In genomic region chr2:39094717-39095363, GRCh38 we compare ENCODE assay signal across 8 cellular contexts. TPM values are rescaled to one million over a fixed set of nuclear protein-coding genes. Genes with fewer than 3 reads are reported as not detected.
DNase-seq lines count a peak whose midpoint lies in the region; ATAC-seq, FAIRE-seq and TF ChIP-seq lines count a peak whose summit lies in the region.

No MANE protein-coding gene starts in this region.

- no peaks in the 10 kb centered on the region for H4K20me1 ChIP-seq in GM12878 (ENCODE audit: control insufficient read depth, insufficient read depth)

- POLR2A ChIA-PET in GM12878 (lab: Charles Lee), result interaction anchor here (0.6 to 5.8 kb wide), 3 partner anchors 20 to 29 kb away, joined by 3 to 30 read pairs (median 4); partner anchors contain the start of gene SOS1

- TF ChIP-seq POLR2A in GM12878 (IDR thresholded peaks at IDR 0.05; ENCODE audit: low read depth, low read length), result no peak

- DNase-seq in CD4-positive, CD25-positive, alpha-beta regulatory T cell, result peak in 1 of 3 donors; percentile 60
- peak; percentile 71 for DNase-seq in GM12878 (ENCODE audit: low read depth, low spot score)
- no peak for DNase-seq in glutamatergic neuron
- no peak for DNase-seq in nephron progenitor cell
- DNase-seq in stimulated activated CD4-positive, alpha-beta T cell treated with anti-CD3 and anti-CD28 coated beads, Interleukin-2, amount 100 ng/mL, for 24 hours, result no peak
- DNase-seq in DMS79 treated with DMSO at 0.1 percent for 48 hours (lab: John Stamatoyannopoulos, UW), result no peak

- 0 out of 4 replicates have a peak, but pooled peaks of 1 of the 2 experiments have one; percentile 30 for TF ChIP-seq EP300 in GM12878 (IDR thresholded peaks at IDR 0.05; ENCODE audit: borderline replicate concordance in 1 of 2, control insufficient read depth in 1 of 2, low read depth in 2 of 2, low read length in 2 of 2)

- H3K4me1 Mint-ChIP-seq in CD4-positive, CD25-positive, alpha-beta regulatory T cell, result peaks cover 32 to 68% (median 57%) of the 10 kb centered on the region in 4 donors
- H3K4me1 Mint-ChIP-seq in glutamatergic neuron (ENCODE audit: low read depth, unreplicated experiment) (no peaks in the 10 kb centered on the region), nephron progenitor cell (peaks cover 18% of the 10 kb centered on the region)

- WGBS in GM12878 (ENCODE audit: insufficient coverage, insufficient replicate concordance, low lambda C conversion rate, missing lambda C conversion rate), result 0% methylated on average over 1 of the region's 1 CpG

- peak in 1 of 2 donors; percentile 26 for ATAC-seq in CD4-positive, CD25-positive, alpha-beta regulatory T cell (ENCODE audit: low read depth in 2 of 2)
- ATAC-seq in GM19463 (IDR thresholded peaks at IDR 0.05; ENCODE audit: unreplicated experiment) (peak; percentile 82), HG03342 (IDR thresholded peaks at IDR 0.05; ENCODE audit: unreplicated experiment) (peak; percentile 79), GM12878 (peak; percentile 76)

- H3K27me3 ChIP-seq in CD4-positive, CD25-positive, alpha-beta regulatory T cell (ENCODE audit: control insufficient read depth, insufficient read depth, low read length), result no peaks in the 10 kb centered on the region
- no peaks in the 10 kb centered on the region for H3K27me3 ChIP-seq in GM12878 (replicated peaks in 1 of 2; ENCODE audit: control insufficient read depth in 2 of 2, insufficient read depth in 2 of 2, low read length in 1 of 2)

- RAD21 ChIA-PET in GM12878 (lab: Charles Lee; ENCODE audit: unreplicated experiment), result interaction anchor here (0.7 to 2.7 kb wide), 3 partner anchors 23 to 26 kb away, joined by 3 to 11 read pairs (median 4); partner anchors contain the start of gene SOS1

- in situ Hi-C loops in GM12878 (cut with MboI), result no loop called here

- no peak overlapping the region for H3K27ac ChIP-seq in CD4-positive, CD25-positive, alpha-beta regulatory T cell (ENCODE audit: insufficient read depth, low read length, poor library complexity, severe bottlenecking)
- H3K27ac ChIP-seq in GM12878 (ENCODE audit: control insufficient read depth, insufficient read depth), result peak overlapping the region; percentile 77

- peaks cover 19% of the 10 kb centered on the region for H3K4me1 ChIP-seq in CD4-positive, CD25-positive, alpha-beta regulatory T cell (ENCODE audit: control insufficient read depth, insufficient read depth, low read length, poor library complexity, severe bottlenecking)
- peaks cover 38% of the 10 kb centered on the region for H3K4me1 ChIP-seq in GM12878 (ENCODE audit: control insufficient read depth, insufficient read depth, low read length)

- no peak overlapping the region for H3K9ac ChIP-seq in GM12878 (ENCODE audit: control insufficient read depth, insufficient read depth, low read length)

- CTCF ChIA-PET in GM12878 (lab: Yijun Ruan, JAX), result interaction anchor here (0.8 to 4.8 kb wide), 7 partner anchors 14 to 133 kb away, joined by 3 to 28 read pairs (median 4); partner anchors contain the start of gene SOS1

- no TSS peak for BruUV-seq in GM12878 (replicated peaks; lab: Mats Ljungman, UMichigan)

- TF ChIP-seq CTCF in GM12878 (IDR thresholded peaks at IDR 0.05 in 2 of 3, conservative IDR thresholded peaks at IDR 0.05 in 1 of 3; ENCODE audit: control insufficient read depth in 2 of 3, extremely low read depth in 1 of 3, insufficient read depth in 1 of 3, low read depth in 3 of 3, low read length in 3 of 3) (no peak), glutamatergic neuron (IDR thresholded peaks at IDR 0.05; ENCODE audit: partially characterized antibody, unreplicated experiment) (no peak), nephron progenitor cell (IDR thresholded peaks at IDR 0.05) (no peak)

- peak overlapping the region in 2 of 4 donors; percentile 37 to 58 for H3K4me3 Mint-ChIP-seq in CD4-positive, CD25-positive, alpha-beta regulatory T cell
- H3K4me3 Mint-ChIP-seq in glutamatergic neuron (ENCODE audit: unreplicated experiment), result no peak overlapping the region
- H3K4me3 Mint-ChIP-seq in nephron progenitor cell, result no peak overlapping the region

- H3K27ac Mint-ChIP-seq in CD4-positive, CD25-positive, alpha-beta regulatory T cell, result peak overlapping the region; percentile 1 to 7 (median 6)
- H3K27ac Mint-ChIP-seq in glutamatergic neuron (ENCODE audit: unreplicated experiment) (no peak overlapping the region), nephron progenitor cell (no peak overlapping the region)

- peaks cover 5% of the 10 kb centered on the region for H3K36me3 ChIP-seq in CD4-positive, CD25-positive, alpha-beta regulatory T cell (ENCODE audit: control insufficient read depth, insufficient read depth, low read length)
- H3K36me3 ChIP-seq in GM12878 (ENCODE audit: control insufficient read depth in 2 of 2, insufficient read depth in 2 of 2, low read length in 1 of 2), result peaks cover 0 to 5% of the 10 kb centered on the region in 2 experiments; a peak in 2 of 4 replicates

- peak; percentile 82 for FAIRE-seq in GM12878 (lab: Jason Lieb, UNC)

- no peaks in the 10 kb centered on the region for H3K27me3 Mint-ChIP-seq in CD4-positive, CD25-positive, alpha-beta regulatory T cell
- no peaks in the 10 kb centered on the region for H3K27me3 Mint-ChIP-seq in glutamatergic neuron (ENCODE audit: unreplicated experiment)
- no peaks in the 10 kb centered on the region for H3K27me3 Mint-ChIP-seq in nephron progenitor cell (ENCODE audit: low read depth, poor library complexity)

- H3K36me3 Mint-ChIP-seq in CD4-positive, CD25-positive, alpha-beta regulatory T cell, result peaks cover 23% of the 10 kb centered on the region
- H3K36me3 Mint-ChIP-seq in glutamatergic neuron (ENCODE audit: unreplicated experiment) (no peaks in the 10 kb centered on the region), nephron progenitor cell (ENCODE audit: low read depth) (peaks cover 45% of the 10 kb centered on the region)

- SMC1A ChIA-PET in GM12878 (lab: Charles Lee; ENCODE audit: uncharacterized antibody, unreplicated experiment), result interaction anchor here (0.6 to 4.7 kb wide), 11 partner anchors 10 to 135 kb away, joined by 3 to 47 read pairs (median 5); partner anchors contain the start of gene SOS1

- peak overlapping the region; percentile 67 for H3K4me2 ChIP-seq in GM12878 (ENCODE audit: control insufficient read depth, insufficient read depth)

- H3K9me3 Mint-ChIP-seq in CD4-positive, CD25-positive, alpha-beta regulatory T cell, result no peaks in the 10 kb centered on the region
- H3K9me3 Mint-ChIP-seq in glutamatergic neuron (ENCODE audit: unreplicated experiment) (no peaks in the 10 kb centered on the region), nephron progenitor cell (peaks cover 12% of the 10 kb centered on the region)

- H3K9me3 ChIP-seq in CD4-positive, CD25-positive, alpha-beta regulatory T cell (ENCODE audit: control insufficient read depth in 2 of 2, low read length in 2 of 2), result no peaks in the 10 kb centered on the region
- H3K9me3 ChIP-seq in GM12878 (replicated peaks; ENCODE audit: control insufficient read depth, insufficient read depth, low read length), result no peaks in the 10 kb centered on the region; the same call in 2 of the 3 replicates

- peak overlapping the region; percentile 4 for H3K4me3 ChIP-seq in CD4-positive, CD25-positive, alpha-beta regulatory T cell (ENCODE audit: low read depth, low read length)
- H3K4me3 ChIP-seq in GM12878, result peak overlapping the region; percentile 22; the same call in 1 of the 2 replicates

- H2AFZ ChIP-seq in GM12878 (ENCODE audit: control insufficient read depth, low read depth, low read length), result no peak overlapping the region

- intact Hi-C loops in GM12878 (cut with micrococcal nuclease; ENCODE audit: unreplicated experiment), result no loop called here

- peaks cover 45% of the 10 kb centered on the region for H3K79me2 ChIP-seq in GM12878 (ENCODE audit: control insufficient read depth, insufficient read depth, low read length)

- no peak for TF ChIP-seq RAD21 in GM12878 (IDR thresholded peaks at IDR 0.05; ENCODE audit: insufficient read depth, low read depth, low read length)

TF ChIP-seq in GM12878, 131 proteins besides CTCF, POLR2A, EP300 and RAD21 (continues in another document):
- no peak for TF ChIP-seq MEF2B (IDR thresholded peaks at IDR 0.05; ENCODE audit: partially characterized antibody, poor library complexity, severe bottlenecking)
- 0 out of 2 replicates have a peak, but pooled peaks have one; percentile 14 for TF ChIP-seq TCF3 (IDR thresholded peaks at IDR 0.05; ENCODE audit: borderline replicate concordance, insufficient read depth, low read depth, low read length)
- TF ChIP-seq RELB (IDR thresholded peaks at IDR 0.05; ENCODE audit: low read depth), result no peak

RNA-seq across cellular contexts. Expression of gene SOS1, which starts 26.0 kb away (rescaled TPM):
- total RNA-seq in CD4-positive, CD25-positive, alpha-beta regulatory T cell, result 50.4 TPM
- 10 to 100 TPM in 3 of 4 donors, 1 to 10 TPM in 1; 5.5 to 15.2 (median 11.9) TPM for polyA plus RNA-seq in CD4-positive, CD25-positive, alpha-beta regulatory T cell
- total RNA-seq in GM12878 (2013; cell fraction: nucleolus; rRNA removed), result 108 TPM in 2 replicates
- total RNA-seq in GM12878 (2014; rRNA removed) (6.9 and 8.6 TPM in 2 replicates), GM12878 (2014; rRNA removed; fragmentation: Illumina TruSeq; extraction: Trizol) (12.7 and 13.2 TPM in 2 replicates), GM12878 (2021) (14.5 and 16.1 TPM in 2 replicates), glutamatergic neuron (ENCODE audit: unreplicated experiment) (39.0 TPM)
- 2.0 TPM for polyA plus RNA-seq in GM12878 (2011; ENCODE audit: low read depth)
- polyA plus RNA-seq in GM12878 (2011; rRNA removed) (19.6 and 24.1 TPM in 2 replicates), GM12878 (2014; fragmentation: Illumina TruSeq; extraction: Trizol) (16.4 and 23.6 TPM in 2 replicates), GM12878 (2014; fragmentation: Nextera tagmentation; extraction: Ambion mirVana) (1 to 10 TPM; 2.1 TPM), GM12878 (2014; rRNA removed) (7.2 and 8.5 TPM in 2 replicates), GM12878 (2016; fragmentation: Nextera tagmentation; extraction: Ambion mirVana) (1 to 10 TPM; 2.6 to 4.5 TPM)
- polyA plus RNA-seq in GM12878 (2011; cell fraction: cytosol; rRNA removed), result 11.9 and 12.1 TPM in 2 replicates
- polyA plus RNA-seq in GM12878 (2011; cell fraction: nucleus; rRNA removed), result 40.7 and 49.0 TPM in 2 replicates
- 3.5 and 7.5 TPM in 2 replicates for polyA plus RNA-seq in GM12878 (2012)
- polyA minus RNA-seq in GM12878 (2011; rRNA and poly(A)+ RNA removed), result 43.5 and 50.5 TPM in 2 replicates
- 9.8 and 17.9 TPM in 2 replicates for polyA minus RNA-seq in GM12878 (2011; cell fraction: cytosol; rRNA and poly(A)+ RNA removed)
- polyA minus RNA-seq in GM12878 (2011; cell fraction: nucleus; rRNA and poly(A)+ RNA removed), result 28.5 and 42.9 TPM in 2 replicates

Comparison
In these comparisons a context has a peak if more than half of its experiments do, and no peak if none do; other contexts are left out.
1. H3K27ac Mint-ChIP-seq: peak in CD4-positive, CD25-positive, alpha-beta regulatory T cell (3 of 3); none in glutamatergic neuron (single experiment) and nephron progenitor cell (single experiment).